8 cellular contexts compared by ENCODE assay signal in genomic region chr4:118278473-118279274, GRCh38.
A peak's percentile ranks its signal among the peaks of the same experiment; 100 is the strongest.
DNase-seq lines count a peak whose midpoint lies in the region; ATAC-seq, FAIRE-seq and TF ChIP-seq lines count a peak whose summit lies in the region.

No MANE protein-coding gene starts in this region.

- peak; percentile 66 for FAIRE-seq in H1 (lab: Jason Lieb, UNC)

- peak overlapping the region; percentile 74 for H4K5ac ChIP-seq in H1 (ENCODE audit: insufficient read length, low read depth, low read length)

- H3K4me3 ChIP-seq in H1 (ENCODE audit: extremely low read depth in 1 of 4, insufficient read depth in 2 of 4, low read depth in 3 of 4, low read length in 4 of 4): peak overlapping the region; percentile 83 to 100 (median 96)
- H3K4me3 ChIP-seq in mesenchymal stem cell (ENCODE audit: insufficient read depth in 1 of 2, low read depth in 1 of 2, low read length in 2 of 2): peak overlapping the region; percentile 77 to 93

- peaks cover 0 to 8% (median 0%) of the 10 kb centered on the region in 4 experiments; a peak in 2 of 7 replicates for H3K4me1 ChIP-seq in H1 (replicated peaks in 1 of 4; ENCODE audit: control insufficient read depth in 3 of 4, insufficient read depth in 4 of 4, low read length in 3 of 4)
- peaks cover 1% of the 10 kb centered on the region for H3K4me1 ChIP-seq in mesenchymal stem cell (ENCODE audit: control insufficient read depth, insufficient read depth, low read depth, low read length)

- no peaks in the 10 kb centered on the region for H3K27me3 ChIP-seq in H1 (replicated peaks in 1 of 4; ENCODE audit: control insufficient read depth in 3 of 4, extremely low read depth in 1 of 4, insufficient read depth in 3 of 4, low read length in 3 of 4)
- peaks cover 0 to 3% of the 10 kb centered on the region in 2 experiments for H3K27me3 ChIP-seq in mesenchymal stem cell (ENCODE audit: control insufficient read depth in 1 of 2, insufficient read depth in 1 of 2, low read length in 2 of 2)

- H3K9me3 ChIP-seq in H1 (ENCODE audit: insufficient read depth in 2 of 2, low read depth in 1 of 2, low read length in 1 of 2) (no peaks in the 10 kb centered on the region), mesenchymal stem cell (ENCODE audit: control insufficient read depth, low read length) (no peaks in the 10 kb centered on the region)

- H2BK120ac ChIP-seq in H1 (replicated peaks; ENCODE audit: low read depth, low read length) (no peak overlapping the region), mesenchymal stem cell (ENCODE audit: low read depth, low read length) (no peak overlapping the region)

- H2BK5ac ChIP-seq in H1 (ENCODE audit: low read depth, low read length) (peak overlapping the region; percentile 80), mesenchymal stem cell (ENCODE audit: low read depth, low read length, poor library complexity, severe bottlenecking) (no peak overlapping the region)

- H3K27ac ChIP-seq in H1 (ENCODE audit: low read depth, low read length): peak overlapping the region; percentile 69; the same call in 1 of the 2 replicates
- peak overlapping the region; percentile 59 for H3K27ac ChIP-seq in mesenchymal stem cell (ENCODE audit: low read length, poor library complexity, severe bottlenecking)

- TF ChIP-seq EP300 in H1 (IDR thresholded peaks at IDR 0.05; ENCODE audit: borderline replicate concordance in 1 of 2, low read depth in 2 of 2, low read length in 2 of 2): no peak

- peaks cover 0 to 7% of the 10 kb centered on the region in 2 experiments for H4K20me1 ChIP-seq in H1 (replicated peaks in 1 of 2; ENCODE audit: control insufficient read depth in 1 of 2, insufficient read depth in 2 of 2, low read length in 2 of 2)

- H3K9ac ChIP-seq in H1 (replicated peaks in 1 of 4; ENCODE audit: extremely low read depth in 1 of 4, low read depth in 3 of 4, low read length in 3 of 4) (peak overlapping the region; percentile 83 to 96 (median 84)), mesenchymal stem cell (ENCODE audit: low read length) (peak overlapping the region; percentile 98)

- H4K91ac ChIP-seq in H1 (replicated peaks; ENCODE audit: insufficient read length, low read length) (peak overlapping the region; percentile 75), mesenchymal stem cell (ENCODE audit: low read length) (no peak overlapping the region)

- H2AFZ ChIP-seq in H1 (ENCODE audit: low read length) (peak overlapping the region; percentile 24; the same call in 1 of the 2 replicates), mesenchymal stem cell (ENCODE audit: low read depth, low read length) (peak overlapping the region; percentile 53)

- no peak for TF ChIP-seq CTCF in H1 (IDR thresholded peaks at IDR 0.05; ENCODE audit: control extremely low read depth in 1 of 3, insufficient read depth in 1 of 3, low read depth in 1 of 3, low read length in 3 of 3)

- peaks cover 0 to 14% of the 10 kb centered on the region in 2 experiments; a peak in 3 of 4 replicates for H3K79me2 ChIP-seq in H1 (ENCODE audit: control insufficient read depth in 1 of 2, insufficient read depth in 2 of 2, low read length in 2 of 2)

- peak; percentile 82 for ATAC-seq in GM21367 (IDR thresholded peaks at IDR 0.05; ENCODE audit: unreplicated experiment)

- TF ChIP-seq RAD21 in H1 (IDR thresholded peaks at IDR 0.05 in 1 of 2, conservative IDR thresholded peaks at IDR 0.05 in 1 of 2; ENCODE audit: low read depth in 2 of 2, low read length in 2 of 2): no peak

- POLR2A ChIA-PET in H1 (lab: Charles Lee; ENCODE audit: partially characterized antibody): interaction anchor here (0.6 to 1.2 kb wide), 6 partner anchors 10 to 1193 kb away, joined by 3 to 6 read pairs (median 6); partner anchors contain the start of genes PRSS12 and TRAM1L1

- H4K8ac ChIP-seq in H1 (ENCODE audit: extremely low read depth, insufficient read depth, low read length): peak overlapping the region; percentile 57; the same call in 1 of the 2 replicates
- peak overlapping the region; percentile 66 for H4K8ac ChIP-seq in mesenchymal stem cell (ENCODE audit: low read length)

- H3K79me1 ChIP-seq in H1 (ENCODE audit: low read depth, low read length) (no peaks in the 10 kb centered on the region; the same call in 1 of the 2 replicates), mesenchymal stem cell (replicated peaks; ENCODE audit: low read length, poor library complexity, severe bottlenecking) (no peaks in the 10 kb centered on the region)

- H3K36me3 ChIP-seq in H1 (ENCODE audit: control insufficient read depth in 2 of 4, insufficient read depth in 4 of 4, low read length in 3 of 4) (peaks cover 0 to 33% (median 6%) of the 10 kb centered on the region in 4 experiments; a peak in 5 of 8 replicates), mesenchymal stem cell (ENCODE audit: control insufficient read depth in 1 of 2, insufficient read depth in 2 of 2, low read depth in 1 of 2, low read length in 2 of 2) (peaks cover 0 to 28% of the 10 kb centered on the region in 2 experiments)

- TF ChIP-seq POLR2A in H1 (IDR thresholded peaks at IDR 0.05; ENCODE audit: control extremely low read depth in 1 of 2, low read depth in 2 of 2, low read length in 2 of 2): peak; percentile 82 to 87

- 2% methylated on average over 41 of the region's 56 CpGs; no CpG with 5 or more reads in 1 of the 2 experiments for WGBS in H1 (ENCODE audit: extremely low coverage in 1 of 2, insufficient coverage in 1 of 2, insufficient read length in 1 of 2, insufficient replicate concordance in 2 of 2, low coverage in 1 of 2, low lambda C conversion rate in 2 of 2, missing lambda C conversion rate in 1 of 2), 2 experiments
- 2% methylated on average over 50 of the region's 56 CpGs for WGBS in mesenchymal stem cell

- H2BK15ac ChIP-seq in H1 (ENCODE audit: low read length) (no peak overlapping the region), mesenchymal stem cell (ENCODE audit: low read depth, poor library complexity, severe bottlenecking) (peak overlapping the region; percentile 44)

- H2AK5ac ChIP-seq in H1 (ENCODE audit: low read depth, low read length) (no peak overlapping the region), mesenchymal stem cell (ENCODE audit: low read length, severe bottlenecking) (no peak overlapping the region)

- peak overlapping the region; percentile 90 for H3K56ac ChIP-seq in H1 (replicated peaks; ENCODE audit: insufficient read length, low read depth, low read length)

- CTCF ChIA-PET in H1 (lab: Charles Lee; ENCODE audit: partially characterized antibody): interaction anchor here (0.9 kb wide), 1 partner anchor 73 kb away, joined by 4 read pairs; no protein-coding TSS in a partner anchor

- H3K14ac ChIP-seq in H1 (ENCODE audit: insufficient read length) (peak overlapping the region; percentile 77), mesenchymal stem cell (ENCODE audit: low read length in 2 of 2) (peak overlapping the region in 1 of 2 experiments; percentile 45)

- peak overlapping the region; percentile 83 to 97 for H3K4me2 ChIP-seq in H1 (ENCODE audit: insufficient read depth in 1 of 2, low read depth in 2 of 2, low read length in 2 of 2)
- peak overlapping the region; percentile 37 for H3K4me2 ChIP-seq in mesenchymal stem cell (ENCODE audit: low read length, poor library complexity, severe bottlenecking)

- DNase-seq in COR-L47 (lab: John Stamatoyannopoulos, UW): peak; percentile 96
- peak; percentile 91 for DNase-seq in HT1080 (ENCODE audit: low read depth)
- peak; percentile 92 to 96 for DNase-seq in NOMO-1 (lab: John Stamatoyannopoulos, UW; ENCODE audit: unreplicated experiment in 2 of 2)
- peak; percentile 85 to 93 (median 93) for DNase-seq in activated CD8-positive, alpha-beta memory T cell treated with anti-CD3 and anti-CD28 coated beads for 48 hours (ENCODE audit: low read depth in 2 of 3, low spot score in 2 of 3)
- peak; percentile 90 to 91 for DNase-seq in H1 (ENCODE audit: low read depth in 1 of 2, low spot score in 2 of 2)
- DNase-seq in mesenchymal stem cell: peak; percentile 91
- DNase-seq in stimulated activated CD8-positive, alpha-beta memory T cell treated with anti-CD3 and anti-CD28 coated beads, Interleukin-12 subunit alpha, Interleukin-12 subunit beta, amount 100 ng/mL, for 4 hours (ENCODE audit: low read depth): peak; percentile 96

- no peak overlapping the region for H3K23ac ChIP-seq in H1 (ENCODE audit: insufficient read length)
- H3K23ac ChIP-seq in mesenchymal stem cell (ENCODE audit: low read length in 2 of 2): peak overlapping the region in 1 of 2 experiments; percentile 19

- peaks cover 2% of the 10 kb centered on the region for H3K23me2 ChIP-seq in H1 (ENCODE audit: low read depth, low read length)

- H2BK12ac ChIP-seq in H1 (ENCODE audit: low read depth, low read length): no peak overlapping the region
- peak overlapping the region in 1 of 2 experiments; percentile 29 for H2BK12ac ChIP-seq in mesenchymal stem cell (ENCODE audit: low read length in 2 of 2)

- peak overlapping the region; percentile 74; the same call in 1 of the 2 replicates for H3K18ac ChIP-seq in H1 (ENCODE audit: extremely low read depth, low read length)
- peak overlapping the region; percentile 63 to 67 for H3K18ac ChIP-seq in mesenchymal stem cell (ENCODE audit: low read depth in 1 of 2, low read length in 2 of 2)

- H3K4ac ChIP-seq in H1 (replicated peaks; ENCODE audit: insufficient read length, low read depth, low read length): peak overlapping the region; percentile 89
- H3K4ac ChIP-seq in mesenchymal stem cell (ENCODE audit: low read depth in 1 of 2, low read length in 2 of 2): peak overlapping the region in 1 of 2 experiments; percentile 45

- no peak overlapping the region for H2BK20ac ChIP-seq in H1 (ENCODE audit: low read length)

TF ChIP-seq in H1, 55 proteins besides CTCF, POLR2A, EP300 and RAD21 (continues in another document):
- TF ChIP-seq RFX5 (IDR thresholded peaks at IDR 0.05; ENCODE audit: borderline replicate concordance, low read depth, low read length) (no peak), SAP30 (IDR thresholded peaks at IDR 0.05; ENCODE audit: insufficient read depth, insufficient replicate concordance, low read length) (peak; percentile 81), ATF3 (IDR thresholded peaks at IDR 0.05; ENCODE audit: insufficient read depth, low read depth, low read length) (0 out of 2 replicates have a peak, but pooled peaks have one; percentile 31), TCF12 (IDR thresholded peaks at IDR 0.05; ENCODE audit: low read depth, low read length) (peak; percentile 49; the same call in 1 of the 2 replicates), CHD1 (IDR thresholded peaks at IDR 0.05; ENCODE audit: low read depth, low read length) (peak; percentile 52), CEBPB (IDR thresholded peaks at IDR 0.05; ENCODE audit: low read depth, low read length) (no peak), SIN3A (conservative IDR thresholded peaks at IDR 0.05 in 1 of 2, IDR thresholded peaks at IDR 0.05 in 1 of 2; ENCODE audit: low read depth in 1 of 2, low read length in 2 of 2) (peak; percentile 18 to 72; a peak in 3 of 4 replicates), TBP (IDR thresholded peaks at IDR 0.05; ENCODE audit: low read depth, low read length) (peak; percentile 94), JUN (IDR thresholded peaks at IDR 0.05; ENCODE audit: low read depth, low read length) (no peak), EGR1 (IDR thresholded peaks at IDR 0.05; ENCODE audit: borderline replicate concordance, low read depth, low read length) (peak; percentile 76; the same call in 1 of the 2 replicates)

Comparison
In these comparisons a context has a peak if more than half of its experiments do, and no peak if none do; other contexts are left out.
1. Peak in every context shown above with its lines: DNase-seq, ATAC-seq, H3K4me3 ChIP-seq and H3K27ac ChIP-seq.